In genomic region chr3:172216267-172216666, GRCh38 we compare ENCODE assay signal across 22 cellular contexts.
"Had no signal": no experiment of that assay in that cellular context is flagged by ENCODE, and none has a peak within 500 bp of the region (broad histone marks: within the 10 kb centered on the region; RNA-seq: fewer than 3 reads in every experiment).

No MANE protein-coding gene starts in this region.

- H3K9me3 ChIP-seq: MG63, SJCRH30 had no signal

- ATAC-seq: Right ventricle myocardium inferior, SK-N-SH treated with all-trans-retinoic acid at 6 μM for 48 hours had no signal

- H3K4me3 ChIP-seq: MG63, SJCRH30 had no signal

- H3K27ac ChIP-seq: RWPE1, SJCRH30 had no signal

- DNase-seq: IMR-90, Karpas-422, KG1, MG63, NCI-H1092, NCI-H1105 treated with DMSO at 0.1 percent for 48 hours, NCI-H1417 treated with DMSO at 0.1 percent for 48 hours, NCI-H146, NCI-H1694 treated with DMSO at 0.1 percent for 48 hours, NCI-H1930, NCI-H2081, NCI-H2171, NCI-H226, NCI-H510A, NCI-H524 treated with DMSO at 0.1 percent for 48 hours, NCI-H69, NCI-H774, SHP77 treated with DMSO at 0.1 percent for 48 hours had no signal

- H3K27me3 ChIP-seq: MG63, SJCRH30 had no signal
